ENCODE assay signal across 38 cellular contexts in the genomic region with DNA sequence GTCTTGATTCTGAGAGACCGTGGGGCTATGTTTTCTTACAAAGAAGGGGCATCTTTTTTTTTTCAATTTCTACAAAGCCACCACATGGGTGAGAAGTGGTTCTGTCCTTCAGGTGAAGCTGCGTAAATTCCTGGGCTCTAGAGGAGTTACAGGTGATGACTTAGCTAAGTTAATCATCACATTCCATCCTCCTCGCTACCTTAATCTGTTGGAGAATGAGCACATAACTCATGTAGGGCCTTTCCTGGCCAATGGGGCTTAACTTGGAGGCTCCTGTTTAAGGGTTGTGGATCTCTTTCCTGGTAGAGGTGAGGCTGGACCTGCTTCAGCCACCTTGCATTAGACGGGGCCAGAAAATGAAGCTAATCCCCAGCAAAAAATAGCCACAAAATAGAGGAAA. TPM values are rescaled to one million over a fixed set of nuclear protein-coding genes. Genes with fewer than 3 reads are reported as not detected.
DNase-seq lines count a peak whose midpoint lies in the region; ATAC-seq, FAIRE-seq and TF ChIP-seq lines count a peak whose summit lies in the region.
"Had no signal": no experiment of that assay in that cellular context is flagged by ENCODE, and none has a peak within 500 bp of the region (broad histone marks: within the 10 kb centered on the region; RNA-seq: fewer than 3 reads in every experiment).

No MANE protein-coding gene starts in this region.

- H3K9ac ChIP-seq in endodermal cell (ENCODE audit: extremely low read depth, low read length, poor library complexity, severe bottlenecking): no peak overlapping the region
- H3K9ac ChIP-seq: parathyroid adenoma had no signal

- DNase-seq in GM23338 (ENCODE audit: low spot score) (peak; percentile 52), endodermal cell (peak; percentile 52), left lobe of liver (ENCODE audit: low spot score) (no peak), pancreas (no peak), hippocampal formation (lab: John Stamatoyannopoulos, UW) (no peak), activated gamma-delta T cell (lab: John Stamatoyannopoulos, UW) (no peak)
- DNase-seq in activated CD4-positive, alpha-beta T cell treated with anti-CD3 and anti-CD28 coated beads for 48 hours: no peak
- no peak for DNase-seq in activated CD4-positive, alpha-beta T cell treated with anti-CD3 and anti-CD28 coated beads for 4 hours
- DNase-seq: activated CD4-positive, alpha-beta T cell treated with anti-CD3 and anti-CD28 coated beads for 1 hour; activated CD8-positive, alpha-beta T cell treated with anti-CD3 and anti-CD28 coated beads, Interleukin-2, amount 10 ng/mL, durations not matched to agents 7 days and 5 days; activated naive CD4-positive, alpha-beta T cell treated with anti-CD3 and anti-CD28 coated beads, Interleukin-2, amount 10 ng/mL, durations not matched to agents 7 days and 5 days; adrenal gland; AML-193; CD4-positive, alpha-beta memory T cell; cerebellar nuclear complex; dorsolateral prefrontal cortex; EL; GOT3; left ventricle myocardium inferior; midbrain; NCI-H1417 treated with DMSO at 0.1 percent for 48 hours; NCI-H2081 treated with DMSO at 0.1 percent for 48 hours; SHP77; stimulated activated CD4-positive, alpha-beta T cell treated with anti-CD3 and anti-CD28 coated beads, Interleukin-1b, Interleukin-23, amount 100 ng/mL, for 48 hours; stimulated activated naive CD4-positive, alpha-beta T cell treated with Interleukin-2 at 50 U/mL for 16 hours; testis; uterus had no signal

- H3K27ac ChIP-seq in GM23338 (ENCODE audit: low read depth) (no peak overlapping the region), endodermal cell (ENCODE audit: low read depth, low read length) (no peak overlapping the region), pancreas (peak overlapping the region in 2 of 4 donors; percentile 35 to 58)
- H3K27ac ChIP-seq: adrenal gland, dorsolateral prefrontal cortex, HL-60, left ventricle myocardium inferior, parathyroid adenoma, right atrium auricular region, testis, uterus had no signal

- H3K27ac Mint-ChIP-seq in GM23338 (no peak overlapping the region), endodermal cell (peak overlapping the region; percentile 82)
- H3K27ac Mint-ChIP-seq: activated CD8-positive, alpha-beta T cell treated with anti-CD3 and anti-CD28 coated beads, Interleukin-2, amount 10 ng/mL, durations not matched to agents 7 days and 5 days; activated naive CD4-positive, alpha-beta T cell treated with anti-CD3 and anti-CD28 coated beads, Interleukin-2, amount 10 ng/mL, durations not matched to agents 7 days and 5 days; CD4-positive, alpha-beta memory T cell had no signal

- H3K27me3 Mint-ChIP-seq in GM23338 (ENCODE audit: insufficient read depth, low read depth, poor library complexity) (no peaks in the 10 kb centered on the region), endodermal cell (ENCODE audit: insufficient read depth) (no peaks in the 10 kb centered on the region)
- H3K27me3 Mint-ChIP-seq: activated naive CD4-positive, alpha-beta T cell treated with anti-CD3 and anti-CD28 coated beads, Interleukin-2, amount 10 ng/mL, durations not matched to agents 7 days and 5 days; brain had no signal

- no peaks in the 10 kb centered on the region for H3K79me2 ChIP-seq in GM23338 (replicated peaks; ENCODE audit: insufficient read depth)
- H3K79me2 ChIP-seq: parathyroid adenoma had no signal

- H3K9me3 ChIP-seq in endodermal cell (ENCODE audit: control insufficient read depth, low read length) (no peaks in the 10 kb centered on the region), pancreas (no peaks in the 10 kb centered on the region)
- H3K9me3 ChIP-seq: adrenal gland, left ventricle myocardium inferior, right atrium auricular region, testis, uterus had no signal

- H4K20me1 ChIP-seq in GM23338 (replicated peaks; ENCODE audit: insufficient read depth): no peaks in the 10 kb centered on the region

- no peaks in the 10 kb centered on the region for H3F3A ChIP-seq in GM23338 (replicated peaks; ENCODE audit: low read depth)

- ATAC-seq in GM23338 (peak; percentile 48), left lobe of liver (peak; percentile 21), pancreas (peak; percentile 17 to 44 (median 34))
- ATAC-seq: activated CD8-positive, alpha-beta T cell treated with anti-CD3 and anti-CD28 coated beads, Interleukin-2, amount 10 ng/mL, durations not matched to agents 7 days and 5 days; Panc1 had no signal

- TF ChIP-seq CTCF in GM23338 (conservative IDR thresholded peaks at IDR 0.05; ENCODE audit: low read depth in 2 of 2) (no peak), endodermal cell (conservative IDR thresholded peaks at IDR 0.05) (no peak), pancreas (IDR thresholded peaks at IDR 0.05) (no peak)

- H3K4me3 ChIP-seq in GM23338: no peak overlapping the region
- peak overlapping the region; percentile 23 for H3K4me3 ChIP-seq in endodermal cell (ENCODE audit: low read length)
- no peak overlapping the region for H3K4me3 ChIP-seq in pancreas
- H3K4me3 ChIP-seq: adrenal gland, dorsolateral prefrontal cortex, left ventricle myocardium inferior, right atrium auricular region, testis, uterus had no signal

- intact Hi-C loops in pancreas (cut with DNase I): no loop called here

- no peak overlapping the region for H3K4me2 ChIP-seq in GM23338

- H3K36me3 ChIP-seq in GM23338 (ENCODE audit: insufficient read depth) (no peaks in the 10 kb centered on the region), endodermal cell (ENCODE audit: control insufficient read depth, insufficient read depth, low read length) (no peaks in the 10 kb centered on the region), pancreas (no peaks in the 10 kb centered on the region)
- H3K36me3 ChIP-seq: adrenal gland, left ventricle myocardium inferior, right atrium auricular region, uterus had no signal

- peak overlapping the region; percentile 64; the same call in 1 of the 2 replicates for H2AFZ ChIP-seq in GM23338
- H2AFZ ChIP-seq: parathyroid adenoma had no signal

- WGBS in endodermal cell (ENCODE audit: insufficient coverage in 1 of 2, insufficient read length in 1 of 2), 2 experiments: 90 to 94% methylated on average over 2 to 4 of the region's 4 CpGs
- WGBS in pancreas, 2 donors: 57 to 59% methylated on average over 4 of the region's 4 CpGs

- H3K4me1 ChIP-seq in GM23338 (ENCODE audit: insufficient read depth) (no peaks in the 10 kb centered on the region), endodermal cell (ENCODE audit: control insufficient read depth, insufficient read depth, low read length) (peaks cover 4% of the 10 kb centered on the region), pancreas (peaks cover 17 to 31% (median 18%) of the 10 kb centered on the region in 3 donors)
- H3K4me1 ChIP-seq: adrenal gland, left ventricle myocardium inferior, right atrium auricular region, testis, uterus had no signal

- H3K9me3 Mint-ChIP-seq in GM23338: no peaks in the 10 kb centered on the region
- no peaks in the 10 kb centered on the region for H3K9me3 Mint-ChIP-seq in endodermal cell
- H3K9me3 Mint-ChIP-seq: activated naive CD4-positive, alpha-beta T cell treated with anti-CD3 and anti-CD28 coated beads, Interleukin-2, amount 10 ng/mL, durations not matched to agents 7 days and 5 days; brain; CD4-positive, alpha-beta memory T cell had no signal

- H3K4me1 Mint-ChIP-seq in GM23338 (0 out of 3 replicates have a peak, but pooled peaks cover under 1% of the 10 kb centered on the region), endodermal cell (peaks cover 20% of the 10 kb centered on the region)
- H3K4me1 Mint-ChIP-seq: CD4-positive, alpha-beta memory T cell had no signal

- H3K36me3 Mint-ChIP-seq in GM23338 (ENCODE audit: low read depth) (no peaks in the 10 kb centered on the region), endodermal cell (ENCODE audit: low read depth) (no peaks in the 10 kb centered on the region)
- H3K36me3 Mint-ChIP-seq: activated naive CD4-positive, alpha-beta T cell treated with anti-CD3 and anti-CD28 coated beads, Interleukin-2, amount 10 ng/mL, durations not matched to agents 7 days and 5 days; brain; CD4-positive, alpha-beta memory T cell had no signal

- H3K27me3 ChIP-seq in GM23338 (ENCODE audit: insufficient read depth) (no peaks in the 10 kb centered on the region), endodermal cell (ENCODE audit: control insufficient read depth, insufficient read depth, low read length, poor library complexity, severe bottlenecking) (no peaks in the 10 kb centered on the region), pancreas (no peaks in the 10 kb centered on the region)
- H3K27me3 ChIP-seq: adrenal gland, right atrium auricular region, testis, uterus had no signal

- H3K9me2 ChIP-seq in GM23338 (ENCODE audit: insufficient read depth): no peaks in the 10 kb centered on the region

- H3K4me3 Mint-ChIP-seq in GM23338 (no peak overlapping the region), endodermal cell (no peak overlapping the region)
- H3K4me3 Mint-ChIP-seq: activated CD8-positive, alpha-beta T cell treated with anti-CD3 and anti-CD28 coated beads, Interleukin-2, amount 10 ng/mL, durations not matched to agents 7 days and 5 days; activated naive CD4-positive, alpha-beta T cell treated with anti-CD3 and anti-CD28 coated beads, Interleukin-2, amount 10 ng/mL, durations not matched to agents 7 days and 5 days; brain; CD4-positive, alpha-beta memory T cell had no signal

- no peak for FAIRE-seq in pancreas (lab: Jason Lieb, UNC)
- FAIRE-seq: GM18507, GM19239 had no signal

TF ChIP-seq in GM23338, 12 proteins besides CTCF, POLR2A, EP300 and RAD21 (continues in another document):
- TF ChIP-seq EZH2phosphoT487 (IDR thresholded peaks at IDR 0.05; ENCODE audit: unreplicated experiment): no peak
- no peak for TF ChIP-seq STAT1 (IDR thresholded peaks at IDR 0.05; ENCODE audit: unreplicated experiment)

RNA-seq across cellular contexts. Expression of gene REG4, which starts 19.9 kb away (rescaled TPM):
- not detected in 2 replicates for total RNA-seq in GM23338 (2014; rRNA removed; shearing (Covaris generic))
- polyA plus RNA-seq in GM23338 (2016; fragmentation: Nextera tagmentation; extraction: Ambion mirVana) (not detected in 2 replicates), pancreas (10 to 100 TPM in 1 of 2 donors, 1 to 10 TPM in 1; 9.4 to 32.3 TPM)
- total RNA-seq in endodermal cell (not detected), left lobe of liver (not detected), pancreas (10 to 100 TPM in 5 of 6 donors, 1 to 10 TPM in 1; 9.6 to 27.1 (median 22.6) TPM)
- not detected for polyA plus RNA-seq in endodermal cell (2013, experiment 1 of 2)
- not detected for polyA plus RNA-seq in endodermal cell (2013, experiment 2 of 2)
- total RNA-seq: A673; adrenal gland; dorsolateral prefrontal cortex; glomerular endothelial cell; left ventricle myocardium inferior; right atrium auricular region; T-helper 2 cell treated with Interferon-gamma antibody and Interleukin-4, amounts not matched to agents 100 ng/mL and 5 ng/mL, for 36 hours; uterus had no signal
- polyA plus RNA-seq: adrenal gland, neural cell had no signal

RNA-seq across cellular contexts. Expression of gene HMGCS2, which starts 22.7 kb away (rescaled TPM):
- total RNA-seq in GM23338 (2014; rRNA removed; shearing (Covaris generic)): not detected in 2 replicates
- polyA plus RNA-seq in GM23338 (2016; fragmentation: Nextera tagmentation; extraction: Ambion mirVana): not detected in 2 replicates
- total RNA-seq in endodermal cell: not detected
- 0.64 TPM for polyA plus RNA-seq in endodermal cell (2013, experiment 1 of 2)
- polyA plus RNA-seq in endodermal cell (2013, experiment 2 of 2): 0.91 TPM
- 867 TPM for total RNA-seq in left lobe of liver
- 10 to 100 TPM in 1 of 6 donors, under 1 TPM in 3, not detected in 2; 0.26 to 32.2 (median 0.66) TPM for total RNA-seq in pancreas
- polyA plus RNA-seq in pancreas: 1 to 10 TPM in 1 of 2 donors, under 1 TPM in 1; 0.23 to 5.0 TPM
- total RNA-seq: A673; activated CD8-positive, alpha-beta T cell treated with anti-CD3 and anti-CD28 coated beads, Interleukin-2, amount 10 ng/mL, durations not matched to agents 7 days and 5 days; CD4-positive, alpha-beta memory T cell; glomerular endothelial cell; T-helper 2 cell treated with Interferon-gamma antibody and Interleukin-4, amounts not matched to agents 100 ng/mL and 5 ng/mL, for 36 hours had no signal
- polyA plus RNA-seq: CD4-positive, alpha-beta memory T cell; neural cell had no signal

Comparison
In these comparisons a context has a peak if more than half of its experiments do, and no peak if none do; other contexts are left out.
1. DNase-seq: peak in GM23338 (single experiment) and endodermal cell (single experiment); none in left lobe of liver (single experiment), pancreas (0 of 6), hippocampal formation (0 of 2), activated CD4-positive, alpha-beta T cell treated with anti-CD3 and anti-CD28 coated beads for 48 hours (single experiment), activated CD4-positive, alpha-beta T cell treated with anti-CD3 and anti-CD28 coated beads for 4 hours (0 of 2) and activated gamma-delta T cell (single experiment).
2. RNA of gene HMGCS2, which starts 22.7 kb away (total RNA-seq): 867 TPM in left lobe of liver (single experiment); 0.26 to 32.2 TPM in pancreas, not detected in endodermal cell and not detected in GM23338; every median in the first group is over 10 times any median in the second.
3. Peak in every context shown above with its lines, with median percentiles within 50 percentile points of each other: ATAC-seq.